8 cellular contexts compared by ENCODE assay signal in the genomic region with DNA sequence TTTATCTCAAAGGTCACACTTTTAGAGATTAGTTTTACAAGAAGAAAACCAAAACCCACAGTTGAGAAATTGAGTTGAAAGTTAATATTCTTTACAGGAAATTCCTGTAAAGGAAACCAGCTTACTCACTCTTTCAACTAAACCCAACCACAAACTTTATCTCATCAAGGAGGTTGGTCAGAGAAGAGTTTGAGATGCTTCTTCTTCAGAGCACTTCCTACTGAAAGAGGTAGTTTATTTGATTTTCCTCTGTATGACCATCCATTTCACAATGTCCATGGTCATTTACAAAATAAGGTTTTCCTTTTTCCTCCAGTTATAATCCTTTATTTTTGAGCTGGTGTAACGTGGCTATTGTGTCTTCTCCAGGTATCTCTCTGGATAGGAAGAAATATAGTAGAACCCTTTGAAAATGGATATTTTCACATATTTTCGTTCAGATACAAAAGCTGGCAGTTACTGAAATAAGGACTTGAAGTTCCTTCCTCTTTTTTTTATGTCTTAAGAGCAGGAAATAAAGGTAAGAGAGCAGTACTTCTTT. TPM values are rescaled to one million over a fixed set of nuclear protein-coding genes. Genes with fewer than 3 reads are reported as not detected.
DNase-seq lines count a peak whose midpoint lies in the region; ATAC-seq and TF ChIP-seq lines count a peak whose summit lies in the region.

No MANE protein-coding gene starts in this region.

- no peaks in the 10 kb centered on the region for H3K27me3 Mint-ChIP-seq in effector memory CD8-positive, alpha-beta T cell

- peak overlapping the region; percentile 56 to 71 for H3K4me3 Mint-ChIP-seq in effector memory CD8-positive, alpha-beta T cell

- in situ Hi-C loops in GM13976 (cut with MboI; ENCODE audit: low sequenced_read_pairs, unreplicated experiment): no loop called here

- DNase-seq in KG1 (lab: John Stamatoyannopoulos, UW) (peak; percentile 83), sciatic nerve (ENCODE audit: low spot score) (no peak), NCI-H1694 treated with DMSO at 0.1 percent for 48 hours (lab: John Stamatoyannopoulos, UW) (no peak), GM13976 (ENCODE audit: low spot score) (no peak)
- DNase-seq in effector memory CD8-positive, alpha-beta T cell: no peak

- peak; percentile 84 for ATAC-seq in GM18498 (IDR thresholded peaks at IDR 0.05; ENCODE audit: unreplicated experiment)
- ATAC-seq in GM21723 (IDR thresholded peaks at IDR 0.05; ENCODE audit: unreplicated experiment): peak; percentile 91
- ATAC-seq in effector memory CD8-positive, alpha-beta T cell (replicated peaks): peak; percentile 80
- no peak for ATAC-seq in sciatic nerve
- no peak for ATAC-seq in GM21526 (IDR thresholded peaks at IDR 0.05; ENCODE audit: low FRiP score, unreplicated experiment)

- no peak for TF ChIP-seq CTCF in GM13976 (IDR thresholded peaks at IDR 0.05; ENCODE audit: borderline replicate concordance, control extremely low read depth, extremely low read depth, insufficient read depth, missing control alignments)

- intact Hi-C loops in sciatic nerve (cut with DNase I): loop anchor here (5.0 kb wide), 1 partner anchor 1439 kb away; no protein-coding TSS in a partner anchor

- no peaks in the 10 kb centered on the region for H3K9me3 Mint-ChIP-seq in effector memory CD8-positive, alpha-beta T cell

- peaks cover 55 to 64% of the 10 kb centered on the region in 2 donors for H3K4me1 Mint-ChIP-seq in effector memory CD8-positive, alpha-beta T cell (ENCODE audit: low read depth in 2 of 2)

- peaks cover 5% of the 10 kb centered on the region for H3K36me3 Mint-ChIP-seq in effector memory CD8-positive, alpha-beta T cell (ENCODE audit: insufficient read depth)

- H3K27ac Mint-ChIP-seq in effector memory CD8-positive, alpha-beta T cell: peak overlapping the region; percentile 92 to 95

RNA-seq across cellular contexts. Expression of gene IL18RAP, which starts 4.5 kb away (rescaled TPM):
- total RNA-seq in sciatic nerve: 3.0 TPM

RNA-seq across cellular contexts. Expression of gene SLC9A4, which starts 54.5 kb away (rescaled TPM):
- not detected for total RNA-seq in sciatic nerve

Comparison
In these comparisons a context has a peak if more than half of its experiments do, and no peak if none do; other contexts are left out.
1. ATAC-seq: peak in GM18498 (single experiment), GM21723 (single experiment) and effector memory CD8-positive, alpha-beta T cell (single experiment); none in sciatic nerve (single experiment) and GM21526 (single experiment).